In the genomic region with DNA sequence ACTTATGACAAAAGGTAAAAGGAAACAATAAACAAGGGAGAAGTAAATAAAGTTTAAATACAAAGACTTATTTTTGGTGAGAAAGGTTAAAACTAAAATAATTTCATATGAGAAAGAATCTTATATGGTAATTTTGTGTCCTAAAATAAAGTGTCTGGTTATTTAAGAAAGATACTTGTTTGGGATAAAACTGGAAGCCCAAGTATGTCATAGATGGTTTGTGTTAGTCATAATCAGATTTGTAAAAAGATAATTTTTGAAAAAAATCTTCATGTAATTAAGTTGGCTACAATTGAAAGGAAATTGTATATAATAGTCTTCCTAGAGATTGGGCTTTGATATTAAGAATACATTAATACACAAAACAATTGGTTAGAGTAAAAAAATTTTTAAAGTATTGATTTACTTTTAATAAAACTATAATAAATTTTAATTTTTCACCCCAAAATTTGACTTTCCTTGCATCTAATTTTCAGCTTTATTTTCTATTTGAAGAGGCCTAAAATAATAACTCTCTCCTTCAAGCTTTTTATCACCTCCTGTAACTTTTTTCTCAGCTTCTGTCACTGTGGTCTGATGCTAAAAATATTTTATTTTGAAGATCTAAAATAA, we compare ENCODE assay signal across 37 cellular contexts.
"Had no signal": no experiment of that assay in that cellular context is flagged by ENCODE, and none has a peak within 500 bp of the region (broad histone marks: within the 10 kb centered on the region; RNA-seq: fewer than 3 reads in every experiment).

No MANE protein-coding gene starts in this region.

- H3K27me3 ChIP-seq: adrenal gland, ascending aorta, cardiac muscle cell had no signal

- H3K27ac ChIP-seq: adrenal gland, ascending aorta, cardiac muscle cell, VCaP had no signal

- H3K4me3 ChIP-seq: adrenal gland, ascending aorta, cardiac muscle cell had no signal

- FAIRE-seq: bronchial epithelial cell had no signal

- H3K9me3 ChIP-seq: adrenal gland, ascending aorta had no signal

- H3K4me1 ChIP-seq: adrenal gland, ascending aorta had no signal

- H3K36me3 ChIP-seq: adrenal gland, ascending aorta, cardiac muscle cell had no signal

- DNase-seq: activated B cell treated with CpG ODN at 0.5 μM for 24 hours; activated CD4-positive, alpha-beta memory T cell treated with anti-CD3 and anti-CD28 coated beads for 36 hours; activated CD4-positive, alpha-beta T cell treated with anti-CD3 and anti-CD28 coated beads for 4 hours; activated CD4-positive, alpha-beta T cell treated with anti-CD3 and anti-CD28 coated beads, Interleukin-2, amount 10 ng/mL, durations not matched to agents 24 days and 14 days; activated CD4-positive, alpha-beta T cell treated with anti-CD3 and anti-CD28 coated beads, Interleukin-2, amount 50 U/mL, for 1 hour; activated CD4-positive, alpha-beta T cell treated with anti-CD3 and anti-CD28 coated beads, Interleukin-2, amount 50 U/mL, for 4 hours; activated CD4-positive, CD25-positive, alpha-beta regulatory T cell treated with anti-CD3 and anti-CD28 coated beads, Interleukin-2, amount 50 U/mL, for 72 hours; activated CD8-positive, alpha-beta memory T cell treated with anti-CD3 and anti-CD28 coated beads, Interleukin-2, amount 50 U/mL, for 4 hours; activated CD8-positive, alpha-beta T cell treated with anti-CD3 and anti-CD28 coated beads for 36 hours; activated effector memory CD4-positive, alpha-beta T cell treated with anti-CD3 and anti-CD28 coated beads, Interleukin-2, amount 50 U/mL, for 16 hours; activated gamma-delta T cell treated with Interleukin-2 at 50 U/mL for 16 hours; activated naive CD4-positive, alpha-beta T cell; activated naive CD4-positive, alpha-beta T cell treated with anti-CD3 and anti-CD28 coated beads for 36 hours; activated naive CD4-positive, alpha-beta T cell treated with anti-CD3 and anti-CD28 coated beads, Interleukin-2, amount 50 U/mL, for 16 hours; activated naive CD8-positive, alpha-beta T cell treated with anti-CD3 and anti-CD28 coated beads for 36 hours; activated T-cell treated with anti-CD3 and anti-CD28 coated beads for 4 hours; activated T-cell treated with anti-CD3 and anti-CD28 coated beads, Interleukin-2, amount 50 U/mL, for 1 hour; activated T-cell treated with anti-CD3 and anti-CD28 coated beads, Interleukin-2, amount 50 U/mL, for 4 hours; activated T-cell treated with anti-CD3 and anti-CD28 coated beads, Interleukin-2, amount 50 U/mL, for 72 hours; adrenal gland; amniotic stem cell; caudate nucleus; cerebellar nuclear complex; T-helper 1 cell; T-helper 2 cell; T-helper 9 cell had no signal

- H3K4me3 Mint-ChIP-seq: activated B cell treated with CpG ODN at 0.5 μM for 24 hours; activated CD4-positive, alpha-beta memory T cell treated with anti-CD3 and anti-CD28 coated beads for 36 hours; activated CD4-positive, alpha-beta T cell treated with anti-CD3 and anti-CD28 coated beads, Interleukin-2, amount 10 ng/mL, durations not matched to agents 24 days and 14 days; activated CD8-positive, alpha-beta T cell treated with anti-CD3 and anti-CD28 coated beads for 36 hours; activated naive CD4-positive, alpha-beta T cell treated with anti-CD3 and anti-CD28 coated beads for 36 hours; activated naive CD8-positive, alpha-beta T cell treated with anti-CD3 and anti-CD28 coated beads for 36 hours; activated T-cell treated with anti-CD3 and anti-CD28 coated beads, Interleukin-2, amount 50 U/mL, for 4 hours; activated T-cell treated with anti-CD3 and anti-CD28 coated beads, Interleukin-2, amount 50 U/mL, for 72 hours; activated T-helper 1 cell treated with anti-CD3 and anti-CD28 coated beads, Interleukin-12 subunit alpha, Interleukin-12 subunit beta, Interleukin-2, Interleukin-4 antibody, amounts not matched to agents 30 ng/mL and 10 ng/mL and 1 ng/mL, durations not matched to agents 14 hours and 24 hours and 36 hours; activated T-helper 17 cell treated with anti-CD3 and anti-CD28 coated beads, Interleukin-2, amount 50 U/mL, for 72 hours; brain; central memory CD8-positive, alpha-beta T cell; T-helper 1 cell treated with Interleukin-12 subunit alpha and Interleukin-12 subunit beta and Interleukin-4 antibody, amounts not matched to agents 30 μg/mL and 1 μg/mL, for 36 hours; T-helper 2 cell treated with Interferon-gamma antibody and Interleukin-4, amounts not matched to agents 5 μg/mL and 100 μg/mL, for 36 hours had no signal

- H3K4me1 Mint-ChIP-seq: activated B cell treated with CpG ODN at 0.5 μM for 24 hours; activated CD4-positive, alpha-beta T cell treated with anti-CD3 and anti-CD28 coated beads, Interleukin-2, amount 10 ng/mL, durations not matched to agents 24 days and 14 days; activated naive CD8-positive, alpha-beta T cell treated with anti-CD3 and anti-CD28 coated beads for 36 hours; activated T-helper 17 cell treated with anti-CD3 and anti-CD28 coated beads, Interleukin-2, amount 50 U/mL, for 72 hours; brain; central memory CD8-positive, alpha-beta T cell had no signal

- H3K9me3 Mint-ChIP-seq: activated B cell treated with CpG ODN at 0.5 μM for 24 hours; activated CD4-positive, alpha-beta T cell treated with anti-CD3 and anti-CD28 coated beads, Interleukin-2, amount 10 ng/mL, durations not matched to agents 24 days and 14 days; activated naive CD8-positive, alpha-beta T cell treated with anti-CD3 and anti-CD28 coated beads for 36 hours; activated T-cell treated with anti-CD3 and anti-CD28 coated beads, Interleukin-2, amount 50 U/mL, for 4 hours; activated T-helper 1 cell treated with anti-CD3 and anti-CD28 coated beads, Interleukin-12 subunit alpha, Interleukin-12 subunit beta, Interleukin-2, Interleukin-4 antibody, amounts not matched to agents 30 ng/mL and 10 ng/mL and 1 ng/mL, durations not matched to agents 14 hours and 24 hours and 36 hours had no signal

- H3K36me3 Mint-ChIP-seq: activated CD4-positive, alpha-beta memory T cell treated with anti-CD3 and anti-CD28 coated beads for 36 hours; activated naive CD4-positive, alpha-beta T cell treated with anti-CD3 and anti-CD28 coated beads, Interleukin-2, amount 50 U/mL, for 72 hours; activated naive CD8-positive, alpha-beta T cell treated with anti-CD3 and anti-CD28 coated beads for 36 hours; brain had no signal

- H3K27me3 Mint-ChIP-seq: activated B cell treated with CpG ODN at 0.5 μM for 24 hours; activated CD4-positive, alpha-beta memory T cell treated with anti-CD3 and anti-CD28 coated beads for 36 hours; activated CD4-positive, alpha-beta T cell treated with anti-CD3 and anti-CD28 coated beads, Interleukin-2, amount 10 ng/mL, durations not matched to agents 24 days and 14 days; activated CD8-positive, alpha-beta T cell treated with anti-CD3 and anti-CD28 coated beads for 36 hours; activated naive CD8-positive, alpha-beta T cell treated with anti-CD3 and anti-CD28 coated beads for 36 hours; activated T-helper 17 cell treated with anti-CD3 and anti-CD28 coated beads, Interleukin-2, amount 50 U/mL, for 72 hours; brain; central memory CD8-positive, alpha-beta T cell had no signal

- H3K27ac Mint-ChIP-seq: activated B cell treated with CpG ODN at 0.5 μM for 24 hours; activated CD4-positive, alpha-beta memory T cell treated with anti-CD3 and anti-CD28 coated beads for 36 hours; activated CD4-positive, alpha-beta T cell treated with anti-CD3 and anti-CD28 coated beads, Interleukin-2, amount 10 ng/mL, durations not matched to agents 24 days and 14 days; activated CD8-positive, alpha-beta T cell treated with anti-CD3 and anti-CD28 coated beads for 36 hours; activated naive CD4-positive, alpha-beta T cell treated with anti-CD3 and anti-CD28 coated beads for 36 hours; activated naive CD4-positive, alpha-beta T cell treated with anti-CD3 and anti-CD28 coated beads, Interleukin-2, amount 50 U/mL, for 72 hours; activated naive CD8-positive, alpha-beta T cell treated with anti-CD3 and anti-CD28 coated beads for 36 hours; activated T-cell treated with anti-CD3 and anti-CD28 coated beads, Interleukin-2, amount 50 U/mL, for 72 hours; activated T-helper 1 cell treated with anti-CD3 and anti-CD28 coated beads, Interleukin-12 subunit alpha, Interleukin-12 subunit beta, Interleukin-2, Interleukin-4 antibody, amounts not matched to agents 30 ng/mL and 10 ng/mL and 1 ng/mL, durations not matched to agents 14 hours and 24 hours and 36 hours; activated T-helper 17 cell treated with anti-CD3 and anti-CD28 coated beads, Interleukin-2, amount 50 U/mL, for 72 hours; brain; T-helper 1 cell treated with Interleukin-12 subunit alpha and Interleukin-12 subunit beta and Interleukin-4 antibody, amounts not matched to agents 30 μg/mL and 1 μg/mL, for 36 hours; T-helper 2 cell treated with Interferon-gamma antibody and Interleukin-4, amounts not matched to agents 5 μg/mL and 100 μg/mL, for 36 hours had no signal
